ENCODE assay signal across 8 cellular contexts in genomic region chr7:93442478-93443224, GRCh38.
DNase-seq lines count a peak whose midpoint lies in the region; ATAC-seq and TF ChIP-seq lines count a peak whose summit lies in the region.

No MANE protein-coding gene starts in this region.

- H3K27me3 Mint-ChIP-seq in nephron (ENCODE audit: low read depth) = no peaks in the 10 kb centered on the region

- TF ChIP-seq CTCF in DND-41 (IDR thresholded peaks at IDR 0.05; ENCODE audit: borderline replicate concordance, extremely low read depth, low read length, poor library complexity, severe bottlenecking) (peak; percentile 75), nephron (IDR thresholded peaks at IDR 0.05; ENCODE audit: unreplicated experiment in 3 of 3) (peak in 2 of 3 experiments; percentile 9 to 38)

- H3K36me3 ChIP-seq in DND-41 (ENCODE audit: insufficient read depth, low read length) = no peaks in the 10 kb centered on the region

- no peaks in the 10 kb centered on the region for H3K9me3 ChIP-seq in DND-41 (ENCODE audit: insufficient read depth, low read length, severe bottlenecking)

- H3K27ac Mint-ChIP-seq in nephron = no peak overlapping the region

- H3K4me1 Mint-ChIP-seq in nephron = no peaks in the 10 kb centered on the region

- H3K27me3 ChIP-seq in DND-41 (ENCODE audit: insufficient read depth, low read length, poor library complexity) = peaks cover 12% of the 10 kb centered on the region

- H3K4me2 ChIP-seq in DND-41 (ENCODE audit: insufficient read depth, low read length) = no peak overlapping the region

- no peaks in the 10 kb centered on the region for H3K36me3 Mint-ChIP-seq in nephron (ENCODE audit: low read depth)

- no peaks in the 10 kb centered on the region for H3K79me2 ChIP-seq in DND-41 (ENCODE audit: insufficient read depth, low read length)

- ATAC-seq in DND-41 (ENCODE audit: insufficient read depth, low read depth) (peak; percentile 79), GM19043 (IDR thresholded peaks at IDR 0.05; ENCODE audit: low read depth, unreplicated experiment) (peak; percentile 73), HG03442 (IDR thresholded peaks at IDR 0.05; ENCODE audit: unreplicated experiment) (peak; percentile 72), SK-N-SH treated with all-trans-retinoic acid at 6 μM for 48 hours (peak; percentile 91), GM21737 (IDR thresholded peaks at IDR 0.05; ENCODE audit: unreplicated experiment) (no peak)

- DNase-seq in DND-41 (peak; percentile 39), DMS79 (lab: John Stamatoyannopoulos, UW) (no peak)
- peak; percentile 8 for DNase-seq in central memory CD4-positive, alpha-beta T cell

- H3K9ac ChIP-seq in DND-41 (ENCODE audit: low read depth, low read length) = no peak overlapping the region

- no peak overlapping the region for H3K4me3 Mint-ChIP-seq in nephron

- H2AFZ ChIP-seq in DND-41 (ENCODE audit: low read depth, low read length) = no peak overlapping the region

- no peaks in the 10 kb centered on the region for H4K20me1 ChIP-seq in DND-41 (ENCODE audit: insufficient read depth, low read length)

- no peak overlapping the region for H3K27ac ChIP-seq in DND-41 (ENCODE audit: low read length)

- H3K4me3 ChIP-seq in DND-41 (ENCODE audit: low read depth in 1 of 2, low read length in 2 of 2) = no peak overlapping the region

- H3K9me3 Mint-ChIP-seq in nephron = no peaks in the 10 kb centered on the region

- H3K4me1 ChIP-seq in DND-41 (ENCODE audit: insufficient read depth, low read length) = no peaks in the 10 kb centered on the region

TF ChIP-seq in SK-N-SH treated with all-trans-retinoic acid at 6 μM for 48 hours, 23 proteins besides CTCF, POLR2A, EP300 and RAD21:
- TF ChIP-seq ZNF8 (CRISPR knock-in tag; IDR thresholded peaks at IDR 0.05) = no peak
- TF ChIP-seq RARB (CRISPR knock-in tag; IDR thresholded peaks at IDR 0.05) = no peak
- no peak for TF ChIP-seq ZFP30 (CRISPR knock-in tag; IDR thresholded peaks at IDR 0.05)
- TF ChIP-seq GLIS3 (CRISPR knock-in tag; IDR thresholded peaks at IDR 0.05) = no peak
- no peak for TF ChIP-seq SNAI2 (CRISPR knock-in tag; IDR thresholded peaks at IDR 0.05)
- no peak for TF ChIP-seq CSDC2 (CRISPR knock-in tag; IDR thresholded peaks at IDR 0.05)
- TF ChIP-seq BACH2 (CRISPR knock-in tag; IDR thresholded peaks at IDR 0.05; ENCODE audit: borderline replicate concordance) = no peak
